Comparison of ENCODE assay signal across 16 cellular contexts in genomic region chr11:118007040-118007439, GRCh38. TPM values are rescaled to one million over a fixed set of nuclear protein-coding genes. Genes with fewer than 3 reads are reported as not detected.
DNase-seq lines count a peak whose midpoint lies in the region; ATAC-seq and TF ChIP-seq lines count a peak whose summit lies in the region.
"Had no signal": no experiment of that assay in that cellular context is flagged by ENCODE, and none has a peak within 500 bp of the region (broad histone marks: within the 10 kb centered on the region; RNA-seq: fewer than 3 reads in every experiment).

No MANE protein-coding gene starts in this region.

- peak overlapping the region in 1 of 8 donors; percentile 19 for H3K4me3 ChIP-seq in spleen
- H3K4me3 ChIP-seq: right lobe of liver, tibial artery had no signal

- no peak for DNase-seq in activated CD4-positive, alpha-beta T cell treated with anti-CD3 and anti-CD28 coated beads for 36 hours
- DNase-seq in activated CD4-positive, alpha-beta T cell treated with anti-CD3 and anti-CD28 coated beads, Interleukin-2, amount 50 U/mL, for 1 hour: no peak
- DNase-seq in NOMO-1 treated with dmso at 0.1 percent for 144 hours (lab: John Stamatoyannopoulos, UW; ENCODE audit: unreplicated experiment) (peak; percentile 19), caudate nucleus (lab: John Stamatoyannopoulos, UW) (no peak), spleen (no peak), posterior vena cava (ENCODE audit: low spot score) (no peak)
- DNase-seq: activated naive CD4-positive, alpha-beta T cell treated with Interleukin-2 at 50 U/mL for 16 hours; cortex of kidney; HFFc6; right lobe of liver had no signal

- H3K4me3 Mint-ChIP-seq in activated CD4-positive, alpha-beta T cell treated with anti-CD3 and anti-CD28 coated beads for 36 hours: no peak overlapping the region
- H3K4me3 Mint-ChIP-seq: HFFc6, WTC11 had no signal

- CTCF ChIA-PET in activated CD4-positive, alpha-beta T cell treated with anti-CD3 and anti-CD28 coated beads for 36 hours (lab: Charles Lee): interaction anchor here (1.4 to 1.5 kb wide), 2 partner anchors 23 to 60 kb away, joined by 3 read pairs; no protein-coding TSS in a partner anchor

- intact Hi-C loops in activated CD4-positive, alpha-beta T cell treated with anti-CD3 and anti-CD28 coated beads for 36 hours (cut with DNase I, micrococcal nuclease): loop anchor here in 1 of 2 experiments (10.0 kb wide), 1 partner anchor 298 kb away; the partner anchor contains the start of gene CD3E
- intact Hi-C loops in spleen (cut with DNase I; ENCODE audit: low total_unique reads) (no loop called here), posterior vena cava (cut with DNase I) (no loop called here)

- no peak for TF ChIP-seq POLR2A in spleen (IDR thresholded peaks at IDR 0.05)

- H3K27ac Mint-ChIP-seq in activated CD4-positive, alpha-beta T cell treated with anti-CD3 and anti-CD28 coated beads for 36 hours: peak overlapping the region; percentile 72
- H3K27ac Mint-ChIP-seq: HFFc6, WTC11 had no signal

- no peak for TF ChIP-seq CTCF in spleen (IDR thresholded peaks at IDR 0.05 in 8 of 11, conservative IDR thresholded peaks at IDR 0.05 in 3 of 11)

- POLR2A ChIA-PET in activated CD4-positive, alpha-beta T cell treated with anti-CD3 and anti-CD28 coated beads for 36 hours (lab: Charles Lee): interaction anchor here (0.6 to 1.2 kb wide), 2 partner anchors 20 to 535 kb away, joined by 3 to 4 read pairs; no protein-coding TSS in a partner anchor

- H3K4me1 Mint-ChIP-seq in activated CD4-positive, alpha-beta T cell treated with anti-CD3 and anti-CD28 coated beads for 36 hours: peaks cover 87% of the 10 kb centered on the region

- peaks cover 55 to 100% (median 95%) of the 10 kb centered on the region in 6 donors for H3K4me1 ChIP-seq in spleen

- 40 to 59% (median 43%) methylated on average over 5 of the region's 5 CpGs for WGBS in spleen, 5 donors

- H3K27me3 Mint-ChIP-seq in activated CD4-positive, alpha-beta T cell treated with anti-CD3 and anti-CD28 coated beads for 36 hours: no peaks in the 10 kb centered on the region

- H3K9me3 Mint-ChIP-seq in activated CD4-positive, alpha-beta T cell treated with anti-CD3 and anti-CD28 coated beads for 36 hours (ENCODE audit: low read depth): peaks cover 9% of the 10 kb centered on the region
- H3K9me3 Mint-ChIP-seq: HFFc6 had no signal

- H3K36me3 Mint-ChIP-seq in activated CD4-positive, alpha-beta T cell treated with anti-CD3 and anti-CD28 coated beads for 36 hours (ENCODE audit: low read depth): peaks cover 16% of the 10 kb centered on the region
- H3K36me3 Mint-ChIP-seq: WTC11 had no signal

- peaks cover 0 to 5% (median 0%) of the 10 kb centered on the region in 8 donors for H3K9me3 ChIP-seq in spleen
- H3K9me3 ChIP-seq: right lobe of liver had no signal

- ATAC-seq in activated CD4-positive, alpha-beta T cell treated with anti-CD3 and anti-CD28 coated beads for 36 hours: no peak
- ATAC-seq in HG02970 (IDR thresholded peaks at IDR 0.05; ENCODE audit: low FRiP score, unreplicated experiment) (no peak), HG03135 (IDR thresholded peaks at IDR 0.05; ENCODE audit: unreplicated experiment) (no peak)
- ATAC-seq: WTC11 had no signal

- no peaks in the 10 kb centered on the region for H3K27me3 ChIP-seq in spleen (replicated peaks in 1 of 7)
- H3K27me3 ChIP-seq: right lobe of liver, tibial artery had no signal

- peak overlapping the region; percentile 2 for H3K27ac ChIP-seq in caudate nucleus (ENCODE audit: low read depth, low read length)
- H3K27ac ChIP-seq in spleen: peak overlapping the region; percentile 57 to 98 (median 92)
- H3K27ac ChIP-seq: tibial artery had no signal

- no peaks in the 10 kb centered on the region for H3K36me3 ChIP-seq in spleen
- H3K36me3 ChIP-seq: right lobe of liver, tibial artery had no signal

RNA-seq across cellular contexts. Expression of gene IL10RA, which starts 20.8 kb away (rescaled TPM):
- 10 to 100 TPM; 57.1 to 79.4 TPM for total RNA-seq in activated CD4-positive, alpha-beta T cell treated with anti-CD3 and anti-CD28 coated beads for 36 hours
- 100 to 1,000 TPM; 114 to 239 (median 171) TPM for total RNA-seq in spleen
- 10 to 100 TPM; 32.9 to 39.4 (median 38.3) TPM for polyA plus RNA-seq in spleen
- total RNA-seq in posterior vena cava: 10 to 100 TPM; 12.1 to 28.3 TPM
- total RNA-seq: A673, HFFc6, myocyte had no signal
